Comparison of ENCODE assay signal across 2 cellular contexts in genomic region chr6:55260181-55260580, GRCh38.
TF ChIP-seq lines count a peak whose summit lies in the region.

No MANE protein-coding gene starts in this region.

TF ChIP-seq in HepG2, 621 proteins besides CTCF, POLR2A, EP300 and RAD21:
- TF ChIP-seq BHLHE40 (IDR thresholded peaks at IDR 0.05; ENCODE audit: low read length) (0 out of 2 replicates have a peak, but pooled peaks have one; percentile 27), ZNF234 (CRISPR knock-in tag; conservative IDR thresholded peaks at IDR 0.05) (no peak), ZFX (CRISPR knock-in tag; IDR thresholded peaks at IDR 0.05; ENCODE audit: low read depth) (no peak), HMGA1 (CRISPR knock-in tag; conservative IDR thresholded peaks at IDR 0.05) (no peak), ZNF441 (CRISPR knock-in tag; IDR thresholded peaks at IDR 0.05; ENCODE audit: borderline replicate concordance) (no peak)
TF ChIP-seq in HepG2: peak in this region for 1.

TF ChIP-seq in H1, 55 proteins besides CTCF, POLR2A, EP300 and RAD21:
- TF ChIP-seq SUZ12 (IDR thresholded peaks at IDR 0.05; ENCODE audit: low read length) (no peak), EZH2 (IDR thresholded peaks at IDR 0.05; ENCODE audit: low read depth, low read length, severe bottlenecking) (no peak), SAP30 (IDR thresholded peaks at IDR 0.05; ENCODE audit: insufficient read depth, insufficient replicate concordance, low read length) (no peak), POU5F1 (IDR thresholded peaks at IDR 0.05; ENCODE audit: low read depth, low read length) (no peak)
